In genomic region chr16:85936761-85937343, GRCh38 we compare ENCODE assay signal across 1 cellular context.
TF ChIP-seq lines count a peak whose summit lies in the region.

No MANE protein-coding gene starts in this region.

TF ChIP-seq in GM23338, 12 proteins besides CTCF, POLR2A, EP300 and RAD21 (continued from another document):
- TF ChIP-seq ETS1 (IDR thresholded peaks at IDR 0.05) = no peak
- TF ChIP-seq EZH2 (IDR thresholded peaks at IDR 0.05; ENCODE audit: low read depth, unreplicated experiment) = no peak
- no peak for TF ChIP-seq CREB1 (CRISPR knock-in tag; IDR thresholded peaks at IDR 0.05; ENCODE audit: low read depth)
- no peak for TF ChIP-seq POLR2AphosphoS5 (IDR thresholded peaks at IDR 0.05; ENCODE audit: low read depth)
